ENCODE assay signal across 10 cellular contexts in genomic region chr1:204286323-204286714, GRCh38.
A peak's percentile ranks its signal among the peaks of the same experiment; 100 is the strongest.
DNase-seq lines count a peak whose midpoint lies in the region; ATAC-seq and TF ChIP-seq lines count a peak whose summit lies in the region.
"Had no signal": no experiment of that assay in that cellular context is flagged by ENCODE, and none has a peak within 500 bp of the region (broad histone marks: within the 10 kb centered on the region; RNA-seq: fewer than 3 reads in every experiment).

No MANE protein-coding gene starts in this region.

- no peak overlapping the region for H3K23ac ChIP-seq in mesenchymal stem cell (ENCODE audit: low read length in 2 of 2)

- no peaks in the 10 kb centered on the region for H3K36me3 ChIP-seq in mesenchymal stem cell (ENCODE audit: control insufficient read depth in 1 of 2, insufficient read depth in 2 of 2, low read depth in 1 of 2, low read length in 2 of 2)
- no peaks in the 10 kb centered on the region for H3K36me3 ChIP-seq in uterus
- no peaks in the 10 kb centered on the region for H3K36me3 ChIP-seq in GM23248 (ENCODE audit: low read depth)

- H3K27ac Mint-ChIP-seq in natural killer cell = peak overlapping the region in 1 of 2 donors; percentile 83
- no peak overlapping the region for H3K27ac Mint-ChIP-seq in natural killer cell treated with Interleukin-12 subunit alpha and Interleukin-12 subunit beta and Interleukin-15 and Interleukin-18, amount 100 ng/mL, for 72 hours

- H3K18ac ChIP-seq in mesenchymal stem cell (ENCODE audit: low read depth in 1 of 2, low read length in 2 of 2) = no peak overlapping the region

- H3K4me3 ChIP-seq in mesenchymal stem cell (ENCODE audit: insufficient read depth in 1 of 2, low read depth in 1 of 2, low read length in 2 of 2) (no peak overlapping the region), uterus (no peak overlapping the region), GM23248 (no peak overlapping the region)

- peaks cover 20 to 28% of the 10 kb centered on the region in 2 donors for H3K4me1 Mint-ChIP-seq in natural killer cell
- peaks cover 20 to 26% of the 10 kb centered on the region in 2 donors for H3K4me1 Mint-ChIP-seq in natural killer cell treated with Interleukin-12 subunit alpha and Interleukin-12 subunit beta and Interleukin-15 and Interleukin-18, amount 100 ng/mL, for 72 hours (ENCODE audit: low read depth in 2 of 2)

- H3K9me3 ChIP-seq in mesenchymal stem cell (ENCODE audit: control insufficient read depth, low read length) = no peaks in the 10 kb centered on the region
- no peaks in the 10 kb centered on the region for H3K9me3 ChIP-seq in uterus
- H3K9me3 ChIP-seq in GM23248 (ENCODE audit: low read depth) = no peaks in the 10 kb centered on the region

- no peaks in the 10 kb centered on the region for H3K79me1 ChIP-seq in mesenchymal stem cell (replicated peaks; ENCODE audit: low read length, poor library complexity, severe bottlenecking)

- H3K9me2 ChIP-seq in GM23248 (ENCODE audit: insufficient read depth) = no peaks in the 10 kb centered on the region

- no peak overlapping the region for H3K14ac ChIP-seq in mesenchymal stem cell (ENCODE audit: low read length in 2 of 2)

- H4K91ac ChIP-seq in mesenchymal stem cell (ENCODE audit: low read length) = peak overlapping the region; percentile 73

- no peak overlapping the region for H2BK15ac ChIP-seq in mesenchymal stem cell (ENCODE audit: low read depth, poor library complexity, severe bottlenecking)

- no peaks in the 10 kb centered on the region for H3K36me3 Mint-ChIP-seq in natural killer cell
- no peaks in the 10 kb centered on the region for H3K36me3 Mint-ChIP-seq in natural killer cell treated with Interleukin-12 subunit alpha and Interleukin-12 subunit beta and Interleukin-15 and Interleukin-18, amount 100 ng/mL, for 72 hours

- DNase-seq in natural killer cell = no peak
- no peak for DNase-seq in natural killer cell treated with Interleukin-12 subunit alpha and Interleukin-12 subunit beta and Interleukin-15 and Interleukin-18, amount 100 ng/mL, for 72 hours (ENCODE audit: low spot score)
- no peak for DNase-seq in mesenchymal stem cell
- DNase-seq in uterus = no peak
- DNase-seq in SW480 (ENCODE audit: low spot score) = no peak
- DNase-seq in nucleus accumbens (lab: John Stamatoyannopoulos, UW) = no peak
- DNase-seq in GM23248 = no peak
- DNase-seq: foreskin melanocyte, T1000 had no signal

- H3K4me1 ChIP-seq in mesenchymal stem cell (ENCODE audit: control insufficient read depth, insufficient read depth, low read depth, low read length) (peaks cover 6% of the 10 kb centered on the region), uterus (peaks cover 4 to 6% of the 10 kb centered on the region in 2 donors), GM23248 (ENCODE audit: insufficient read depth) (peaks cover 23% of the 10 kb centered on the region)

- H3K27me3 ChIP-seq in mesenchymal stem cell (ENCODE audit: control insufficient read depth in 1 of 2, insufficient read depth in 1 of 2, low read length in 2 of 2) (peaks cover 73 to 78% of the 10 kb centered on the region in 2 experiments), uterus (no peaks in the 10 kb centered on the region), GM23248 (replicated peaks; ENCODE audit: insufficient read depth) (no peaks in the 10 kb centered on the region)

- H3K27me3 Mint-ChIP-seq in natural killer cell (ENCODE audit: low read depth in 2 of 2) = peaks cover 32 to 46% of the 10 kb centered on the region in 2 donors
- H3K27me3 Mint-ChIP-seq in natural killer cell treated with Interleukin-12 subunit alpha and Interleukin-12 subunit beta and Interleukin-15 and Interleukin-18, amount 100 ng/mL, for 72 hours = peaks cover 22 to 24% of the 10 kb centered on the region in 2 donors

- peaks cover 14% of the 10 kb centered on the region; the same call in 1 of the 2 replicates for H3F3A ChIP-seq in GM23248 (ENCODE audit: insufficient read depth)

- TF ChIP-seq CTCF in natural killer cell (IDR thresholded peaks at IDR 0.05) (no peak), VCaP (conservative IDR thresholded peaks at IDR 0.05) (no peak), uterus (IDR thresholded peaks at IDR 0.05) (no peak)

- no peaks in the 10 kb centered on the region for H4K20me1 ChIP-seq in GM23248 (ENCODE audit: insufficient read depth)

- no peak overlapping the region for H4K8ac ChIP-seq in mesenchymal stem cell (ENCODE audit: low read length)

- ATAC-seq in natural killer cell = no peak
- ATAC-seq in natural killer cell treated with Interleukin-12 subunit alpha and Interleukin-12 subunit beta and Interleukin-15 and Interleukin-18, amount 100 ng/mL, for 72 hours = no peak

- peak overlapping the region; percentile 18 for H3K4me3 Mint-ChIP-seq in natural killer cell
- H3K4me3 Mint-ChIP-seq in natural killer cell treated with Interleukin-12 subunit alpha and Interleukin-12 subunit beta and Interleukin-15 and Interleukin-18, amount 100 ng/mL, for 72 hours = no peak overlapping the region

- H2AFZ ChIP-seq in mesenchymal stem cell (ENCODE audit: low read depth, low read length) (no peak overlapping the region), GM23248 (no peak overlapping the region)

- H3K4me2 ChIP-seq in mesenchymal stem cell (ENCODE audit: low read length, poor library complexity, severe bottlenecking) (no peak overlapping the region), GM23248 (ENCODE audit: unreplicated experiment) (no peak overlapping the region)

- H3K4ac ChIP-seq in mesenchymal stem cell (ENCODE audit: low read depth in 1 of 2, low read length in 2 of 2) = no peak overlapping the region

- TF ChIP-seq POLR2A in uterus (IDR thresholded peaks at IDR 0.05) = no peak

- in situ Hi-C loops in GM23248 (cut with MboI) = no loop called here

- H3K27ac ChIP-seq in VCaP = peak overlapping the region; percentile 90
- no peak overlapping the region for H3K27ac ChIP-seq in mesenchymal stem cell (ENCODE audit: low read length, poor library complexity, severe bottlenecking)
- H3K27ac ChIP-seq in uterus = peak overlapping the region; percentile 43 to 68
- H3K27ac ChIP-seq in GM23248 = no peak overlapping the region

- H2BK12ac ChIP-seq in mesenchymal stem cell (ENCODE audit: low read length in 2 of 2) = peak overlapping the region in 1 of 2 experiments; percentile 72

- H3K9ac ChIP-seq in mesenchymal stem cell (ENCODE audit: low read length) (no peak overlapping the region), GM23248 (no peak overlapping the region)

- WGBS in mesenchymal stem cell = 97% methylated on average over 5 of the region's 5 CpGs
- WGBS in GM23248 (ENCODE audit: low coverage in 1 of 2, low lambda C conversion rate in 2 of 2, missing lambda C conversion rate in 2 of 2), 2 experiments = 93 to 96% methylated on average over 5 of the region's 5 CpGs

- intact Hi-C loops in natural killer cell (cut with micrococcal nuclease) = no loop called here
- intact Hi-C loops in uterus (cut with DNase I; ENCODE audit: low total_unique reads) = no loop called here

- no peak overlapping the region for H2BK120ac ChIP-seq in mesenchymal stem cell (ENCODE audit: low read depth, low read length)

- H2AK5ac ChIP-seq in mesenchymal stem cell (ENCODE audit: low read length, severe bottlenecking) = no peak overlapping the region

- no peaks in the 10 kb centered on the region for H3K9me3 Mint-ChIP-seq in natural killer cell
- H3K9me3 Mint-ChIP-seq in natural killer cell treated with Interleukin-12 subunit alpha and Interleukin-12 subunit beta and Interleukin-15 and Interleukin-18, amount 100 ng/mL, for 72 hours = no peaks in the 10 kb centered on the region

- H2BK5ac ChIP-seq in mesenchymal stem cell (ENCODE audit: low read depth, low read length, poor library complexity, severe bottlenecking) = no peak overlapping the region

- H3K79me2 ChIP-seq in GM23248 (ENCODE audit: insufficient read depth) = peaks cover 17% of the 10 kb centered on the region; the same call in 1 of the 2 replicates

Comparison
In these comparisons a context has a peak if more than half of its experiments do, and no peak if none do; other contexts are left out.
1. H3K27ac ChIP-seq: peak in VCaP (single experiment) and uterus (2 of 2); none in mesenchymal stem cell (single experiment) and GM23248 (single experiment).